ENCODE assay signal across 15 cellular contexts in genomic region chr5:83955916-83956315, GRCh38.
A peak's percentile ranks its signal among the peaks of the same experiment; 100 is the strongest.
DNase-seq lines count a peak whose midpoint lies in the region; ATAC-seq, FAIRE-seq and TF ChIP-seq lines count a peak whose summit lies in the region.
"Had no signal": no experiment of that assay in that cellular context is flagged by ENCODE, and none has a peak within 500 bp of the region (broad histone marks: within the 10 kb centered on the region; RNA-seq: fewer than 3 reads in every experiment).

No MANE protein-coding gene starts in this region.

- H3K27me3 ChIP-seq in MG63 (no peaks in the 10 kb centered on the region), astrocyte (ENCODE audit: insufficient read depth, low read length) (no peaks in the 10 kb centered on the region), kidney epithelial cell (ENCODE audit: control insufficient read depth, insufficient read depth, low read length) (no peaks in the 10 kb centered on the region)

- no peaks in the 10 kb centered on the region for H3K79me2 ChIP-seq in astrocyte (ENCODE audit: insufficient read depth, low read length)

- DNase-seq in AG10803 (ENCODE audit: low read depth) (peak; percentile 51), MG63 (peak; percentile 7), astrocyte (ENCODE audit: low read depth) (peak; percentile 87), kidney epithelial cell (ENCODE audit: low read depth) (peak; percentile 7), GM12891 (ENCODE audit: insufficient read length, low spot score) (no peak)
- no peak for DNase-seq in activated T-helper 2 cell treated with anti-CD3 and anti-CD28 coated beads, Interferon-gamma antibody, Interleukin-2, Interleukin-4, amounts not matched to agents 10 μg/mL and 5 μg/mL and 100 μg/mL, durations not matched to agents 14 hours and 24 hours and 36 hours (ENCODE audit: low spot score)
- DNase-seq in natural killer cell treated with Interleukin-12 subunit alpha and Interleukin-12 subunit beta and Interleukin-15 and Interleukin-18, amount 100 ng/mL, for 72 hours (ENCODE audit: low spot score) = no peak
- no peak for DNase-seq in activated CD4-positive, alpha-beta T cell treated with anti-CD3 and anti-CD28 coated beads, Interleukin-2, amount 10 ng/mL, durations not matched to agents 24 days and 14 days
- DNase-seq: activated CD4-positive, alpha-beta T cell treated with anti-CD3 and anti-CD28 coated beads, Interleukin-2, amount 50 U/mL, for 4 hours; left cardiac atrium; nucleus accumbens; stimulated activated CD4-positive, alpha-beta T cell treated with anti-CD3 and anti-CD28 coated beads, Interleukin-4, amount 100 ng/mL, for 4 hours had no signal

- no peak overlapping the region for H2AFZ ChIP-seq in astrocyte (ENCODE audit: low read depth, low read length)

- H3K36me3 ChIP-seq in MG63 = no peaks in the 10 kb centered on the region
- no peaks in the 10 kb centered on the region for H3K36me3 ChIP-seq in astrocyte (ENCODE audit: insufficient read depth, low read length)
- no peaks in the 10 kb centered on the region for H3K36me3 ChIP-seq in kidney epithelial cell (ENCODE audit: control insufficient read depth, insufficient read depth, low read length)
- H3K36me3 ChIP-seq: HAP-1 had no signal

- no peak for ATAC-seq in natural killer cell treated with Interleukin-12 subunit alpha and Interleukin-12 subunit beta and Interleukin-15 and Interleukin-18, amount 100 ng/mL, for 72 hours
- ATAC-seq: left cardiac atrium had no signal

- peaks cover 20% of the 10 kb centered on the region for H3K4me1 ChIP-seq in astrocyte (ENCODE audit: insufficient read depth, low read length)

- intact Hi-C loops in activated T-helper 2 cell treated with anti-CD3 and anti-CD28 coated beads, Interferon-gamma antibody, Interleukin-2, Interleukin-4, amounts not matched to agents 10 μg/mL and 5 μg/mL and 100 μg/mL, durations not matched to agents 14 hours and 24 hours and 36 hours (cut with micrococcal nuclease) = no loop called here
- intact Hi-C loops in activated CD4-positive, alpha-beta T cell treated with anti-CD3 and anti-CD28 coated beads, Interleukin-2, amount 10 ng/mL, durations not matched to agents 24 days and 14 days (cut with micrococcal nuclease) = no loop called here

- FAIRE-seq in astrocyte (lab: Jason Lieb, UNC) (peak; percentile 89), GM12891 (lab: Jason Lieb, UNC) (no peak)
- FAIRE-seq: endometrium had no signal

- H3K27ac Mint-ChIP-seq in astrocyte (ENCODE audit: unreplicated experiment) = peak overlapping the region; percentile 22
- no peak overlapping the region for H3K27ac Mint-ChIP-seq in activated T-helper 2 cell treated with anti-CD3 and anti-CD28 coated beads, Interferon-gamma antibody, Interleukin-2, Interleukin-4, amounts not matched to agents 10 μg/mL and 5 μg/mL and 100 μg/mL, durations not matched to agents 14 hours and 24 hours and 36 hours
- no peak overlapping the region for H3K27ac Mint-ChIP-seq in natural killer cell treated with Interleukin-12 subunit alpha and Interleukin-12 subunit beta and Interleukin-15 and Interleukin-18, amount 100 ng/mL, for 72 hours
- no peak overlapping the region for H3K27ac Mint-ChIP-seq in activated CD4-positive, alpha-beta T cell treated with anti-CD3 and anti-CD28 coated beads, Interleukin-2, amount 10 ng/mL, durations not matched to agents 24 days and 14 days
- H3K27ac Mint-ChIP-seq: activated naive CD4-positive, alpha-beta T cell treated with anti-CD3 and anti-CD28 coated beads, Interleukin-2, amount 50 U/mL, for 24 hours had no signal

- H4K20me1 ChIP-seq in astrocyte (ENCODE audit: insufficient read depth, low read length) = peaks cover 6% of the 10 kb centered on the region

- no peak overlapping the region for H3K9ac ChIP-seq in astrocyte (ENCODE audit: low read length)

- H3K4me3 ChIP-seq in AG10803 (ENCODE audit: low read length) (no peak overlapping the region), MG63 (no peak overlapping the region), astrocyte (ENCODE audit: insufficient read depth, low read depth, low read length) (no peak overlapping the region), kidney epithelial cell (ENCODE audit: low read depth, low read length) (no peak overlapping the region)
- H3K4me3 ChIP-seq: HAP-1 had no signal

- H3K27me3 Mint-ChIP-seq in astrocyte (ENCODE audit: low read depth, unreplicated experiment) = no peaks in the 10 kb centered on the region
- no peaks in the 10 kb centered on the region for H3K27me3 Mint-ChIP-seq in activated T-helper 2 cell treated with anti-CD3 and anti-CD28 coated beads, Interferon-gamma antibody, Interleukin-2, Interleukin-4, amounts not matched to agents 10 μg/mL and 5 μg/mL and 100 μg/mL, durations not matched to agents 14 hours and 24 hours and 36 hours (ENCODE audit: low read depth)
- no peaks in the 10 kb centered on the region for H3K27me3 Mint-ChIP-seq in natural killer cell treated with Interleukin-12 subunit alpha and Interleukin-12 subunit beta and Interleukin-15 and Interleukin-18, amount 100 ng/mL, for 72 hours
- no peaks in the 10 kb centered on the region for H3K27me3 Mint-ChIP-seq in activated CD4-positive, alpha-beta T cell treated with anti-CD3 and anti-CD28 coated beads, Interleukin-2, amount 10 ng/mL, durations not matched to agents 24 days and 14 days
- H3K27me3 Mint-ChIP-seq: activated naive CD4-positive, alpha-beta T cell treated with anti-CD3 and anti-CD28 coated beads, Interleukin-2, amount 50 U/mL, for 24 hours had no signal

- H3K9me3 Mint-ChIP-seq in astrocyte (ENCODE audit: unreplicated experiment) = no peaks in the 10 kb centered on the region
- no peaks in the 10 kb centered on the region for H3K9me3 Mint-ChIP-seq in activated T-helper 2 cell treated with anti-CD3 and anti-CD28 coated beads, Interferon-gamma antibody, Interleukin-2, Interleukin-4, amounts not matched to agents 10 μg/mL and 5 μg/mL and 100 μg/mL, durations not matched to agents 14 hours and 24 hours and 36 hours
- peaks cover 11% of the 10 kb centered on the region for H3K9me3 Mint-ChIP-seq in natural killer cell treated with Interleukin-12 subunit alpha and Interleukin-12 subunit beta and Interleukin-15 and Interleukin-18, amount 100 ng/mL, for 72 hours
- no peaks in the 10 kb centered on the region for H3K9me3 Mint-ChIP-seq in activated CD4-positive, alpha-beta T cell treated with anti-CD3 and anti-CD28 coated beads, Interleukin-2, amount 10 ng/mL, durations not matched to agents 24 days and 14 days

- peak overlapping the region; percentile 59 for H3K4me2 ChIP-seq in astrocyte (ENCODE audit: low read length)

- peak overlapping the region; percentile 3 for H3K27ac ChIP-seq in astrocyte (ENCODE audit: low read depth, low read length)

- H3K9me3 ChIP-seq in MG63 (no peaks in the 10 kb centered on the region), astrocyte (ENCODE audit: insufficient read depth, low read depth, low read length) (no peaks in the 10 kb centered on the region)
- H3K9me3 ChIP-seq: HAP-1 had no signal

- no peak overlapping the region for H3K4me3 Mint-ChIP-seq in astrocyte (ENCODE audit: unreplicated experiment)
- no peak overlapping the region for H3K4me3 Mint-ChIP-seq in activated T-helper 2 cell treated with anti-CD3 and anti-CD28 coated beads, Interferon-gamma antibody, Interleukin-2, Interleukin-4, amounts not matched to agents 10 μg/mL and 5 μg/mL and 100 μg/mL, durations not matched to agents 14 hours and 24 hours and 36 hours (ENCODE audit: low read depth)
- H3K4me3 Mint-ChIP-seq in natural killer cell treated with Interleukin-12 subunit alpha and Interleukin-12 subunit beta and Interleukin-15 and Interleukin-18, amount 100 ng/mL, for 72 hours = no peak overlapping the region
- H3K4me3 Mint-ChIP-seq in activated CD4-positive, alpha-beta T cell treated with anti-CD3 and anti-CD28 coated beads, Interleukin-2, amount 10 ng/mL, durations not matched to agents 24 days and 14 days = no peak overlapping the region
- H3K4me3 Mint-ChIP-seq: activated naive CD4-positive, alpha-beta T cell treated with anti-CD3 and anti-CD28 coated beads, Interleukin-2, amount 50 U/mL, for 24 hours had no signal

- H3K36me3 Mint-ChIP-seq in astrocyte (ENCODE audit: low read depth, unreplicated experiment) = peaks cover 14% of the 10 kb centered on the region
- H3K36me3 Mint-ChIP-seq in activated T-helper 2 cell treated with anti-CD3 and anti-CD28 coated beads, Interferon-gamma antibody, Interleukin-2, Interleukin-4, amounts not matched to agents 10 μg/mL and 5 μg/mL and 100 μg/mL, durations not matched to agents 14 hours and 24 hours and 36 hours (ENCODE audit: low read depth) = no peaks in the 10 kb centered on the region
- peaks cover 7% of the 10 kb centered on the region for H3K36me3 Mint-ChIP-seq in natural killer cell treated with Interleukin-12 subunit alpha and Interleukin-12 subunit beta and Interleukin-15 and Interleukin-18, amount 100 ng/mL, for 72 hours
- H3K36me3 Mint-ChIP-seq in activated CD4-positive, alpha-beta T cell treated with anti-CD3 and anti-CD28 coated beads, Interleukin-2, amount 10 ng/mL, durations not matched to agents 24 days and 14 days (ENCODE audit: low read depth) = no peaks in the 10 kb centered on the region
- H3K36me3 Mint-ChIP-seq: activated naive CD4-positive, alpha-beta T cell treated with anti-CD3 and anti-CD28 coated beads, Interleukin-2, amount 50 U/mL, for 24 hours had no signal

- TF ChIP-seq CTCF in AG10803 (conservative IDR thresholded peaks at IDR 0.05; ENCODE audit: low read length) (no peak), astrocyte (IDR thresholded peaks at IDR 0.05; ENCODE audit: insufficient read depth, low read depth, low read length) (no peak), kidney epithelial cell (IDR thresholded peaks at IDR 0.05; ENCODE audit: insufficient read depth, low read length, poor library complexity, severe bottlenecking) (no peak)

- peaks cover 18% of the 10 kb centered on the region for H3K4me1 Mint-ChIP-seq in astrocyte (ENCODE audit: low read depth, unreplicated experiment)
- no peaks in the 10 kb centered on the region for H3K4me1 Mint-ChIP-seq in activated T-helper 2 cell treated with anti-CD3 and anti-CD28 coated beads, Interferon-gamma antibody, Interleukin-2, Interleukin-4, amounts not matched to agents 10 μg/mL and 5 μg/mL and 100 μg/mL, durations not matched to agents 14 hours and 24 hours and 36 hours (ENCODE audit: low read depth)
- no peaks in the 10 kb centered on the region for H3K4me1 Mint-ChIP-seq in natural killer cell treated with Interleukin-12 subunit alpha and Interleukin-12 subunit beta and Interleukin-15 and Interleukin-18, amount 100 ng/mL, for 72 hours (ENCODE audit: low read depth in 2 of 2)
- H3K4me1 Mint-ChIP-seq in activated CD4-positive, alpha-beta T cell treated with anti-CD3 and anti-CD28 coated beads, Interleukin-2, amount 10 ng/mL, durations not matched to agents 24 days and 14 days = no peaks in the 10 kb centered on the region
- H3K4me1 Mint-ChIP-seq: activated naive CD4-positive, alpha-beta T cell treated with anti-CD3 and anti-CD28 coated beads, Interleukin-2, amount 50 U/mL, for 24 hours had no signal

- TF ChIP-seq POLR2A in GM12891 (IDR thresholded peaks at IDR 0.05; ENCODE audit: low read depth, low read length) = no peak

TF ChIP-seq in GM12891, 5 proteins besides CTCF, POLR2A, EP300 and RAD21 (continues in another document):
- no peak for TF ChIP-seq POLR2AphosphoS5 (IDR thresholded peaks at IDR 0.05; ENCODE audit: low read depth, low read length)
- TF ChIP-seq POU2F2 (IDR thresholded peaks at IDR 0.05; ENCODE audit: low read depth, low read length) = no peak
- TF ChIP-seq SPI1 (IDR thresholded peaks at IDR 0.05; ENCODE audit: low read depth, low read length) = no peak
- no peak for TF ChIP-seq TAF1 (IDR thresholded peaks at IDR 0.05; ENCODE audit: low read depth, low read length)

Comparison
In these comparisons a context has a peak if more than half of its experiments do, and no peak if none do; other contexts are left out.
1. DNase-seq: peak in AG10803 (single experiment), MG63 (single experiment), astrocyte (single experiment) and kidney epithelial cell (single experiment); none in GM12891 (single experiment), activated T-helper 2 cell treated with anti-CD3 and anti-CD28 coated beads, Interferon-gamma antibody, Interleukin-2, Interleukin-4, amounts not matched to agents 10 μg/mL and 5 μg/mL and 100 μg/mL, durations not matched to agents 14 hours and 24 hours and 36 hours (single experiment), natural killer cell treated with Interleukin-12 subunit alpha and Interleukin-12 subunit beta and Interleukin-15 and Interleukin-18, amount 100 ng/mL, for 72 hours (single experiment) and activated CD4-positive, alpha-beta T cell treated with anti-CD3 and anti-CD28 coated beads, Interleukin-2, amount 10 ng/mL, durations not matched to agents 24 days and 14 days (single experiment).